ENCODE assay signal across 13 cellular contexts in genomic region chr12:96218989-96219678, GRCh38. TPM values are rescaled to one million over a fixed set of nuclear protein-coding genes. Genes with fewer than 3 reads are reported as not detected.
A peak's percentile ranks its signal among the peaks of the same experiment; 100 is the strongest.
DNase-seq lines count a peak whose midpoint lies in the region; TF ChIP-seq lines count a peak whose summit lies in the region.
"Had no signal": no experiment of that assay in that cellular context is flagged by ENCODE, and none has a peak within 500 bp of the region (broad histone marks: within the 10 kb centered on the region; RNA-seq: fewer than 3 reads in every experiment).

No MANE protein-coding gene starts in this region.

- no peak overlapping the region for H3K4me3 Mint-ChIP-seq in T-helper 2 cell treated with Interferon-gamma antibody and Interleukin-4, amounts not matched to agents 5 μg/mL and 100 μg/mL, for 36 hours
- H3K4me3 Mint-ChIP-seq: activated naive CD4-positive, alpha-beta T cell treated with anti-CD3 and anti-CD28 coated beads, Interleukin-2, amount 10 ng/mL, durations not matched to agents 7 days and 5 days; naive B cell; stimulated activated naive CD8-positive, alpha-beta T cell treated with anti-CD3 and anti-CD28 coated beads, Interleukin-15, Interleukin-2, amounts not matched to agents 100 ng/mL and 50 ng/mL, for 24 hours had no signal

- peaks cover 19% of the 10 kb centered on the region for H3K4me1 Mint-ChIP-seq in T-helper 2 cell treated with Interferon-gamma antibody and Interleukin-4, amounts not matched to agents 5 μg/mL and 100 μg/mL, for 36 hours (ENCODE audit: low read depth)

- H3K9me3 Mint-ChIP-seq in T-helper 2 cell treated with Interferon-gamma antibody and Interleukin-4, amounts not matched to agents 5 μg/mL and 100 μg/mL, for 36 hours: peaks cover 4% of the 10 kb centered on the region
- H3K9me3 Mint-ChIP-seq: naive B cell; stimulated activated naive CD8-positive, alpha-beta T cell treated with anti-CD3 and anti-CD28 coated beads, Interleukin-15, Interleukin-2, amounts not matched to agents 100 ng/mL and 50 ng/mL, for 24 hours had no signal

- H3K4me3 ChIP-seq in coronary artery (no peak overlapping the region), retinal pigment epithelial cell (ENCODE audit: low read length) (peak overlapping the region; percentile 2)

- peak overlapping the region in 1 of 2 donors; percentile 21 for H3K27ac ChIP-seq in coronary artery
- H3K27ac ChIP-seq: 22Rv1 had no signal

- no peaks in the 10 kb centered on the region for H3K27me3 Mint-ChIP-seq in T-helper 2 cell treated with Interferon-gamma antibody and Interleukin-4, amounts not matched to agents 5 μg/mL and 100 μg/mL, for 36 hours (ENCODE audit: low read depth)
- H3K27me3 Mint-ChIP-seq: activated naive CD4-positive, alpha-beta T cell treated with anti-CD3 and anti-CD28 coated beads, Interleukin-2, amount 10 ng/mL, durations not matched to agents 7 days and 5 days; naive B cell; stimulated activated naive CD8-positive, alpha-beta T cell treated with anti-CD3 and anti-CD28 coated beads, Interleukin-15, Interleukin-2, amounts not matched to agents 100 ng/mL and 50 ng/mL, for 24 hours had no signal

- TF ChIP-seq CTCF in coronary artery (IDR thresholded peaks at IDR 0.05) (no peak), retinal pigment epithelial cell (conservative IDR thresholded peaks at IDR 0.05; ENCODE audit: low read depth, low read length) (no peak)

- peak; percentile 49 for DNase-seq in DMS79 treated with DMSO at 0.1 percent for 48 hours (lab: John Stamatoyannopoulos, UW)
- DNase-seq in DMS79 (lab: John Stamatoyannopoulos, UW): no peak
- DNase-seq in NCI-H526 treated with DMSO at 0.1 percent for 48 hours (lab: John Stamatoyannopoulos, UW): peak; percentile 70
- DNase-seq in coronary artery (ENCODE audit: low spot score): peak; percentile 43
- DNase-seq in retinal pigment epithelial cell (ENCODE audit: low read depth): no peak
- no peak for DNase-seq in T-helper 2 cell treated with Interferon-gamma antibody and Interleukin-4, amounts not matched to agents 5 μg/mL and 100 μg/mL, for 36 hours (ENCODE audit: low spot score)
- no peak for DNase-seq in ureter (ENCODE audit: low spot score)
- no peak for DNase-seq in activated CD4-positive, alpha-beta T cell treated with anti-CD3 and anti-CD28 coated beads, Interleukin-2, amount 50 U/mL, for 4 hours
- DNase-seq: activated naive CD4-positive, alpha-beta T cell treated with anti-CD3 and anti-CD28 coated beads, Interleukin-2, amount 10 ng/mL, durations not matched to agents 7 days and 5 days; effector CD8-positive, alpha-beta T cell; naive B cell had no signal

- H3K36me3 Mint-ChIP-seq in T-helper 2 cell treated with Interferon-gamma antibody and Interleukin-4, amounts not matched to agents 5 μg/mL and 100 μg/mL, for 36 hours (ENCODE audit: low read depth): peaks cover 24% of the 10 kb centered on the region

- H3K27ac Mint-ChIP-seq in T-helper 2 cell treated with Interferon-gamma antibody and Interleukin-4, amounts not matched to agents 5 μg/mL and 100 μg/mL, for 36 hours: no peak overlapping the region
- H3K27ac Mint-ChIP-seq: activated naive CD4-positive, alpha-beta T cell treated with anti-CD3 and anti-CD28 coated beads, Interleukin-2, amount 10 ng/mL, durations not matched to agents 7 days and 5 days; stimulated activated naive CD8-positive, alpha-beta T cell treated with anti-CD3 and anti-CD28 coated beads, Interleukin-15, Interleukin-2, amounts not matched to agents 100 ng/mL and 50 ng/mL, for 24 hours had no signal

RNA-seq across cellular contexts. Expression of gene ELK3, which starts 25.0 kb away (rescaled TPM):
- 41.7 TPM for total RNA-seq in ureter

Comparison
In these comparisons a context has a peak if more than half of its experiments do, and no peak if none do; other contexts are left out.
1. DNase-seq: peak in DMS79 treated with DMSO at 0.1 percent for 48 hours (single experiment), NCI-H526 treated with DMSO at 0.1 percent for 48 hours (single experiment) and coronary artery (single experiment); none in DMS79 (single experiment), retinal pigment epithelial cell (single experiment), T-helper 2 cell treated with Interferon-gamma antibody and Interleukin-4, amounts not matched to agents 5 μg/mL and 100 μg/mL, for 36 hours (single experiment), ureter (single experiment) and activated CD4-positive, alpha-beta T cell treated with anti-CD3 and anti-CD28 coated beads, Interleukin-2, amount 50 U/mL, for 4 hours (0 of 2).